ENCODE assay signal across 8 cellular contexts in the genomic region with DNA sequence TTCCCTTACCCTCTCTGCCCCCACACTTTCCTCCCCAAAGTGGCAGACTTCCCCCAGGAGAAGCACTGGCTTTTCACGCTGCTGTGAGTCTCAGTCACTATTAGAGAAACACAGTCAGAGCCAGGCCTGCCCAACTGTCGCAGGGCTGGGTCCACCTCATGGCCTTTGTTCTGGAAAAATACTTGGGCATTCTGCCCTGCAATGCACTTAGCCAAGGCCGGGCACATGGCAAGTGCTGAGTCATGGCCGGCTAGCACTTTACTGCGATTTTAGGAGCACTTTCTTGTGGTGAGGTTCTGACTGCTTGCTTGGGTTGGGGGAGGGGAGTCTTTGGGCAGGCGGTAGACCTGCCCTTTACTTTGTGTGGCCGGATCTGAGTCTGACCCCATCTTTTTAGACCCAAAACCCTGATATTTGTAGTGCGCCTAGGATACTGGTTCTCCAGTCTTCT. TPM values are rescaled to one million over a fixed set of nuclear protein-coding genes. Genes with fewer than 3 reads are reported as not detected.
DNase-seq lines count a peak whose midpoint lies in the region; ATAC-seq and TF ChIP-seq lines count a peak whose summit lies in the region.

No MANE protein-coding gene starts in this region.

- peaks cover 83% of the 10 kb centered on the region for H3K4me1 Mint-ChIP-seq in nephron progenitor cell

- peaks cover 10% of the 10 kb centered on the region for H3K36me3 Mint-ChIP-seq in nephron progenitor cell (ENCODE audit: low read depth)

- no peak overlapping the region for H3K27ac ChIP-seq in HEK293 (ENCODE audit: extremely low read depth, low read depth, low read length)
- no peak overlapping the region for H3K27ac ChIP-seq in MM.1S (ENCODE audit: low read length)

- H3K4me3 ChIP-seq in HEK293 (ENCODE audit: low read depth, low read length) (no peak overlapping the region), fibroblast of mammary gland (ENCODE audit: control insufficient read depth, low read depth, low read length) (no peak overlapping the region), MM.1S (ENCODE audit: low read length) (no peak overlapping the region)

- no peak overlapping the region for H3K4me2 ChIP-seq in MM.1S (ENCODE audit: low read depth, low read length)

- peaks cover 3% of the 10 kb centered on the region for H3K27me3 Mint-ChIP-seq in nephron progenitor cell (ENCODE audit: low read depth, poor library complexity)

- TF ChIP-seq CTCF in HEK293 (tag by site-specific recombination; IDR thresholded peaks at IDR 0.05) (no peak), fibroblast of mammary gland (conservative IDR thresholded peaks at IDR 0.05; ENCODE audit: control insufficient read depth, insufficient read depth, low read depth, low read length) (no peak), nephron progenitor cell (IDR thresholded peaks at IDR 0.05) (no peak), GM10266 (IDR thresholded peaks at IDR 0.05; ENCODE audit: control insufficient read depth, insufficient read depth, low read depth, missing control alignments) (no peak), MM.1S (IDR thresholded peaks at IDR 0.05; ENCODE audit: low read length) (no peak)

- H3K9me3 ChIP-seq in HEK293 (ENCODE audit: control insufficient read depth, insufficient read depth, low read depth, low read length) (no peaks in the 10 kb centered on the region), MM.1S (replicated peaks; ENCODE audit: insufficient read depth, low read length) (no peaks in the 10 kb centered on the region)

- H3K27ac Mint-ChIP-seq in nephron progenitor cell, result peak overlapping the region; percentile 95

- DNase-seq in RPMI7951 (ENCODE audit: low read depth) (peak; percentile 96), fibroblast of mammary gland (ENCODE audit: low read depth) (peak; percentile 93), nephron progenitor cell (no peak), GM10266 (ENCODE audit: extremely low spot score) (no peak), NCI-H526 (lab: John Stamatoyannopoulos, UW) (no peak), MM.1S (no peak)

- H2AFZ ChIP-seq in MM.1S (ENCODE audit: low read length), result no peak overlapping the region

- no peaks in the 10 kb centered on the region for H3K9me3 Mint-ChIP-seq in nephron progenitor cell

- H3K9ac ChIP-seq in MM.1S (ENCODE audit: low read length), result no peak overlapping the region

- POLR2A ChIA-PET in HEK293 (lab: Yijun Ruan, JAX), result interaction anchor here (1.1 to 1.2 kb wide), 2 partner anchors 8 to 17 kb away, joined by 5 read pairs; partner anchors contain the start of gene EPHX1

- ATAC-seq in HG03196 (IDR thresholded peaks at IDR 0.05; ENCODE audit: unreplicated experiment), result no peak

- H3K36me3 ChIP-seq in HEK293 (ENCODE audit: control insufficient read depth in 2 of 2, insufficient read depth in 1 of 2, low read length in 2 of 2), result peaks cover 0 to 2% of the 10 kb centered on the region in 2 experiments; a peak in 2 of 3 replicates
- H3K36me3 ChIP-seq in MM.1S (replicated peaks; ENCODE audit: insufficient read depth, low read length), result no peaks in the 10 kb centered on the region

- no peaks in the 10 kb centered on the region for H3K9me2 ChIP-seq in MM.1S (replicated peaks; ENCODE audit: insufficient read depth, low read length)

- no peaks in the 10 kb centered on the region for H3F3A ChIP-seq in MM.1S (ENCODE audit: insufficient read depth, low read length)

- no peaks in the 10 kb centered on the region for H3K27me3 ChIP-seq in MM.1S (replicated peaks; ENCODE audit: insufficient read depth, low read length)

- H3K4me1 ChIP-seq in HEK293 (ENCODE audit: control insufficient read depth, insufficient read depth, low read length) (peaks cover 14% of the 10 kb centered on the region), MM.1S (ENCODE audit: low read length) (no peaks in the 10 kb centered on the region)

- CTCF ChIA-PET in HEK293 (lab: Yijun Ruan, JAX), result interaction anchor here (0.5 to 1.2 kb wide), 5 partner anchors 16 to 320 kb away, joined by 3 to 6 read pairs (median 3); partner anchors contain the start of gene SRP9

- no peaks in the 10 kb centered on the region for H3K79me2 ChIP-seq in MM.1S (ENCODE audit: low read length)

- no peaks in the 10 kb centered on the region for H4K20me1 ChIP-seq in MM.1S (ENCODE audit: insufficient read depth, low read length)

- peak overlapping the region; percentile 50 for H3K4me3 Mint-ChIP-seq in nephron progenitor cell

TF ChIP-seq in HEK293, 187 proteins besides CTCF, POLR2A, EP300 and RAD21:
- TF ChIP-seq, protein P1, sequence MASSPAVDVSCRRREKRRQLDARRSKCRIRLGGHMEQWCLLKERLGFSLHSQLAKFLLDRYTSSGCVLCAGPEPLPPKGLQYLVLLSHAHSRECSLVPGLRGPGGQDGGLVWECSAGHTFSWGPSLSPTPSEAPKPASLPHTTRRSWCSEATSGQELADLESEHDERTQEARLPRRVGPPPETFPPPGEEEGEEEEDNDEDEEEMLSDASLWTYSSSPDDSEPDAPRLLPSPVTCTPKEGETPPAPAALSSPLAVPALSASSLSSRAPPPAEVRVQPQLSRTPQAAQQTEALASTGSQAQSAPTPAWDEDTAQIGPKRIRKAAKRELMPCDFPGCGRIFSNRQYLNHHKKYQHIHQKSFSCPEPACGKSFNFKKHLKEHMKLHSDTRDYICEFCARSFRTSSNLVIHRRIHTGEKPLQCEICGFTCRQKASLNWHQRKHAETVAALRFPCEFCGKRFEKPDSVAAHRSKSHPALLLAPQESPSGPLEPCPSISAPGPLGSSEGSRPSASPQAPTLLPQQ (tag by site-specific recombination; IDR thresholded peaks at IDR 0.05), result peak; percentile 72; the same call in 1 of the 2 replicates
- TF ChIP-seq SCRT1 (tag by site-specific recombination; IDR thresholded peaks at IDR 0.05; ENCODE audit: borderline replicate concordance), result peak; percentile 63; the same call in 1 of the 2 replicates
- TF ChIP-seq, protein P2, sequence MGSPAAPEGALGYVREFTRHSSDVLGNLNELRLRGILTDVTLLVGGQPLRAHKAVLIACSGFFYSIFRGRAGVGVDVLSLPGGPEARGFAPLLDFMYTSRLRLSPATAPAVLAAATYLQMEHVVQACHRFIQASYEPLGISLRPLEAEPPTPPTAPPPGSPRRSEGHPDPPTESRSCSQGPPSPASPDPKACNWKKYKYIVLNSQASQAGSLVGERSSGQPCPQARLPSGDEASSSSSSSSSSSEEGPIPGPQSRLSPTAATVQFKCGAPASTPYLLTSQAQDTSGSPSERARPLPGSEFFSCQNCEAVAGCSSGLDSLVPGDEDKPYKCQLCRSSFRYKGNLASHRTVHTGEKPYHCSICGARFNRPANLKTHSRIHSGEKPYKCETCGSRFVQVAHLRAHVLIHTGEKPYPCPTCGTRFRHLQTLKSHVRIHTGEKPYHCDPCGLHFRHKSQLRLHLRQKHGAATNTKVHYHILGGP (tag by site-specific recombination; IDR thresholded peaks at IDR 0.05), result no peak
- TF ChIP-seq ZNF274 (IDR thresholded peaks at IDR 0.05; ENCODE audit: low read length), result no peak
- no peak for TF ChIP-seq ZNF274 (tag by site-specific recombination; IDR thresholded peaks at IDR 0.05; ENCODE audit: borderline replicate concordance)
- no peak for TF ChIP-seq YY2 (tag by site-specific recombination; IDR thresholded peaks at IDR 0.05)
- peak; percentile 58 for TF ChIP-seq ZBTB8A (tag by site-specific recombination; IDR thresholded peaks at IDR 0.05)
- TF ChIP-seq, protein P3, sequence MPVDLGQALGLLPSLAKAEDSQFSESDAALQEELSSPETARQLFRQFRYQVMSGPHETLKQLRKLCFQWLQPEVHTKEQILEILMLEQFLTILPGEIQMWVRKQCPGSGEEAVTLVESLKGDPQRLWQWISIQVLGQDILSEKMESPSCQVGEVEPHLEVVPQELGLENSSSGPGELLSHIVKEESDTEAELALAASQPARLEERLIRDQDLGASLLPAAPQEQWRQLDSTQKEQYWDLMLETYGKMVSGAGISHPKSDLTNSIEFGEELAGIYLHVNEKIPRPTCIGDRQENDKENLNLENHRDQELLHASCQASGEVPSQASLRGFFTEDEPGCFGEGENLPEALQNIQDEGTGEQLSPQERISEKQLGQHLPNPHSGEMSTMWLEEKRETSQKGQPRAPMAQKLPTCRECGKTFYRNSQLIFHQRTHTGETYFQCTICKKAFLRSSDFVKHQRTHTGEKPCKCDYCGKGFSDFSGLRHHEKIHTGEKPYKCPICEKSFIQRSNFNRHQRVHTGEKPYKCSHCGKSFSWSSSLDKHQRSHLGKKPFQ (tag by site-specific recombination; IDR thresholded peaks at IDR 0.05), result no peak
- no peak for TF ChIP-seq TCF7L2 (IDR thresholded peaks at IDR 0.05; ENCODE audit: borderline replicate concordance, low read depth, low read length)
- TF ChIP-seq, protein P4, sequence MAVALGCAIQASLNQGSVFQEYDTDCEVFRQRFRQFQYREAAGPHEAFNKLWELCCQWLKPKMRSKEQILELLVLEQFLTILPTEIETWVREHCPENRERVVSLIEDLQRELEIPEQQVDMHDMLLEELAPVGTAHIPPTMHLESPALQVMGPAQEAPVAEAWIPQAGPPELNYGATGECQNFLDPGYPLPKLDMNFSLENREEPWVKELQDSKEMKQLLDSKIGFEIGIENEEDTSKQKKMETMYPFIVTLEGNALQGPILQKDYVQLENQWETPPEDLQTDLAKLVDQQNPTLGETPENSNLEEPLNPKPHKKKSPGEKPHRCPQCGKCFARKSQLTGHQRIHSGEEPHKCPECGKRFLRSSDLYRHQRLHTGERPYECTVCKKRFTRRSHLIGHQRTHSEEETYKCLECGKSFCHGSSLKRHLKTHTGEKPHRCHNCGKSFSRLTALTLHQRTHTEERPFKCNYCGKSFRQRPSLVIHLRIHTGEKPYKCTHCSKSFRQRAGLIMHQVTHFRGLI (tag by site-specific recombination; IDR thresholded peaks at IDR 0.05), result peak; percentile 27; the same call in 1 of the 2 replicates
- 0 out of 2 replicates have a peak, but pooled peaks have one; percentile 25 for TF ChIP-seq PRDM1 (tag by site-specific recombination; IDR thresholded peaks at IDR 0.05)
- TF ChIP-seq ZNF777 (tag by site-specific recombination; IDR thresholded peaks at IDR 0.05; ENCODE audit: borderline replicate concordance), result no peak
- TF ChIP-seq SCRT2 (tag by site-specific recombination; IDR thresholded peaks at IDR 0.05), result peak; percentile 66
- TF ChIP-seq ZNF2 (tag by site-specific recombination; IDR thresholded peaks at IDR 0.05), result no peak
- peak; percentile 47 for TF ChIP-seq ZNF600 (tag by site-specific recombination; IDR thresholded peaks at IDR 0.05)

RNA-seq across cellular contexts. Expression of gene EPHX1, which starts 7.7 kb away (rescaled TPM):
- 25.0 and 25.5 TPM in 2 replicates for total RNA-seq in RPMI7951 (2014; rRNA removed; shearing (Covaris generic))

RNA-seq across cellular contexts. Expression of gene SRP9, which starts 40.0 kb away (rescaled TPM):
- total RNA-seq in RPMI7951 (2014; rRNA removed; shearing (Covaris generic)), result 513 and 555 TPM in 2 replicates

Comparison
In these comparisons a context has a peak if more than half of its experiments do, and no peak if none do; other contexts are left out.
1. DNase-seq: peak in RPMI7951 (single experiment) and fibroblast of mammary gland (single experiment); none in nephron progenitor cell (single experiment), GM10266 (single experiment), NCI-H526 (0 of 2) and MM.1S (single experiment).